In the genomic region with DNA sequence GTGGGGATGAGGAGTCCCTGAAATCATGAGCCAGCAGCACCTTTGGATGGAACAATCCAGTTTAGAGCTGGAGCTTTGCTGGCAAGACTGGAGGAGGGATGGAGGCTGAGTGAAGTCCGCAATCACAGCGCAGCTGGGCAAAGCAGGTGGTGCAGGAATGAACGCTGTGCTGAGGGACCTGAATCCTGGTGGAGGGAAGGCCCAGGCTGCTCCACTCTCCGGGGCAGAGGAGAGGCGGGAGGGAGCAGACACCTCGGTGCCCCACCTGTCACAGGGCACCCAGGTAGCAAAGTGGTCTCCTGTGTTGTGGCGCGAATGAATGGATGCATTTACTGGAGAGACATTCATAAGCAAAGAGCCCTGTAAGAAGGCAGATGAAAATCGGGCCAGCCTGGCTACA, we compare ENCODE assay signal across 27 cellular contexts.
"Had no signal": no experiment of that assay in that cellular context is flagged by ENCODE, and none has a peak within 500 bp of the region (broad histone marks: within the 10 kb centered on the region; RNA-seq: fewer than 3 reads in every experiment).

No MANE protein-coding gene starts in this region.

- H3K27ac ChIP-seq: coronary artery, esophagus muscularis mucosa, ovary, right lobe of liver, suprapubic skin, transverse colon, upper lobe of right lung, uterus had no signal

- H3K36me3 Mint-ChIP-seq: immature natural killer cell had no signal

- H3K9me3 ChIP-seq: ovary, right lobe of liver, transverse colon, upper lobe of right lung, uterus had no signal

- ATAC-seq: left lobe of liver; right lobe of liver; stimulated activated naive CD8-positive, alpha-beta T cell treated with anti-CD3 and anti-CD28 coated beads, Interleukin-15, amount 100 ng/mL, for 72 hours; upper lobe of right lung had no signal

- DNase-seq: dermis blood vessel endothelial cell; effector memory CD4-positive, alpha-beta T cell; foreskin melanocyte; hypothalamus; immature natural killer cell; islet precursor cell; mammary epithelial cell; nephron progenitor cell; occipital lobe; ovary; small intestine; stimulated activated CD4-positive, alpha-beta T cell treated with anti-CD3 and anti-CD28 coated beads, Interleukin-12 subunit alpha, Interleukin-12 subunit beta, amount 100 ng/mL, for 4 hours; stimulated activated CD4-positive, alpha-beta T cell treated with anti-CD3 and anti-CD28 coated beads, Interleukin-1b, Interleukin-23, amount 100 ng/mL, for 48 hours; stimulated activated CD4-positive, alpha-beta T cell treated with anti-CD3 and anti-CD28 coated beads, Interleukin-4, amount 100 ng/mL, for 1 hour; stimulated activated CD8-positive, alpha-beta memory T cell treated with anti-CD3 and anti-CD28 coated beads, Interleukin-4, amount 100 ng/mL, for 48 hours; stimulated activated naive CD4-positive, alpha-beta T cell; stimulated activated naive CD8-positive, alpha-beta T cell treated with anti-CD3 and anti-CD28 coated beads, Interleukin-15, amount 100 ng/mL, for 72 hours; transverse colon; uterus had no signal

- H3K4me3 Mint-ChIP-seq: central memory CD8-positive, alpha-beta T cell; immature natural killer cell; nephron progenitor cell; stimulated activated naive CD8-positive, alpha-beta T cell treated with anti-CD3 and anti-CD28 coated beads, Interleukin-15, amount 100 ng/mL, for 72 hours had no signal

- H3K4me3 ChIP-seq: coronary artery, esophagus muscularis mucosa, ovary, right lobe of liver, suprapubic skin, transverse colon, upper lobe of right lung, uterus had no signal

- H3K27ac Mint-ChIP-seq: nephron progenitor cell; stimulated activated naive CD8-positive, alpha-beta T cell treated with anti-CD3 and anti-CD28 coated beads, Interleukin-15, amount 100 ng/mL, for 72 hours had no signal

- H3K4me1 Mint-ChIP-seq: central memory CD8-positive, alpha-beta T cell; immature natural killer cell; stimulated activated naive CD8-positive, alpha-beta T cell treated with anti-CD3 and anti-CD28 coated beads, Interleukin-15, amount 100 ng/mL, for 72 hours had no signal

- H3K36me3 ChIP-seq: esophagus muscularis mucosa, ovary, right lobe of liver, suprapubic skin, transverse colon, upper lobe of right lung, uterus had no signal

- H3K27me3 ChIP-seq: ovary, right lobe of liver, transverse colon, upper lobe of right lung, uterus had no signal

- FAIRE-seq: endothelial cell of umbilical vein, small intestine had no signal

- H3K9me3 Mint-ChIP-seq: central memory CD8-positive, alpha-beta T cell; immature natural killer cell; nephron progenitor cell; stimulated activated naive CD8-positive, alpha-beta T cell treated with anti-CD3 and anti-CD28 coated beads, Interleukin-15, amount 100 ng/mL, for 72 hours had no signal

- H3K4me1 ChIP-seq: suprapubic skin, upper lobe of right lung, uterus had no signal
